2 cellular contexts compared by ENCODE assay signal in genomic region chr14:94008234-94008633, GRCh38.
TF ChIP-seq lines count a peak whose summit lies in the region.

No MANE protein-coding gene starts in this region.

TF ChIP-seq in HepG2, 621 proteins besides CTCF, POLR2A, EP300 and RAD21:
- peak; percentile 88 for TF ChIP-seq ZNF768 (CRISPR knock-in tag; IDR thresholded peaks at IDR 0.05)
- TF ChIP-seq ZSCAN29 (CRISPR knock-in tag; conservative IDR thresholded peaks at IDR 0.05), result no peak
- no peak for TF ChIP-seq SP5 (CRISPR knock-in tag; IDR thresholded peaks at IDR 0.05; ENCODE audit: borderline replicate concordance, low read depth)

TF ChIP-seq in K562, 482 proteins besides CTCF, POLR2A, EP300 and RAD21:
- TF ChIP-seq RBM25 (IDR thresholded peaks at IDR 0.05; ENCODE audit: low read depth, low read length, severe bottlenecking), result peak; percentile 17
- TF ChIP-seq ZNF3 (CRISPR knock-in tag; IDR thresholded peaks at IDR 0.05), result no peak
- peak; percentile 50 for TF ChIP-seq ZFP36 (IDR thresholded peaks at IDR 0.05; ENCODE audit: low read depth, low read length, partially characterized antibody)
